Comparison of ENCODE assay signal across 10 cellular contexts in genomic region chr12:79451988-79452387, GRCh38.
DNase-seq lines count a peak whose midpoint lies in the region; ATAC-seq, FAIRE-seq and TF ChIP-seq lines count a peak whose summit lies in the region.
"Had no signal": no experiment of that assay in that cellular context is flagged by ENCODE, and none has a peak within 500 bp of the region (broad histone marks: within the 10 kb centered on the region; RNA-seq: fewer than 3 reads in every experiment).

No MANE protein-coding gene starts in this region.

- no peak for TF ChIP-seq CTCF in endothelial cell of umbilical vein (IDR thresholded peaks at IDR 0.05; ENCODE audit: extremely low read depth in 1 of 2, insufficient read depth in 1 of 2, low read depth in 1 of 2, low read length in 2 of 2)
- no peak for TF ChIP-seq CTCF in mesothelial cell of epicardium (IDR thresholded peaks at IDR 0.05; ENCODE audit: unreplicated experiment)

- H3K9me1 ChIP-seq in endothelial cell of umbilical vein (replicated peaks; ENCODE audit: control insufficient read depth, extremely low read depth, insufficient read depth, low read length): no peaks in the 10 kb centered on the region

- dilution Hi-C loops in endothelial cell of umbilical vein (cut with MboI; ENCODE audit: extremely low pct_ligation_motif_present, low sequenced_read_pairs): no loop called here

- peak overlapping the region; percentile 27 for H3K9ac ChIP-seq in endothelial cell of umbilical vein (replicated peaks; ENCODE audit: extremely low read depth, insufficient read depth, low read length)

- no peak for TF ChIP-seq POLR2A in endothelial cell of umbilical vein (IDR thresholded peaks at IDR 0.05; ENCODE audit: low read depth, low read length)

- CTCF ChIA-PET in endothelial cell of umbilical vein (lab: Charles Lee): interaction anchor here (0.9 to 1.7 kb wide), 5 partner anchors 25 to 735 kb away, joined by 3 to 15 read pairs (median 3); no protein-coding TSS in a partner anchor

- POLR2A ChIA-PET in endothelial cell of umbilical vein (lab: Charles Lee): interaction anchor here (1.0 to 1.2 kb wide), 2 partner anchors 32 to 239 kb away, joined by 3 read pairs; partner anchors contain the start of gene PAWR

- no peaks in the 10 kb centered on the region for H3K36me3 Mint-ChIP-seq in mesothelial cell of epicardium
- H3K36me3 Mint-ChIP-seq in stimulated activated naive B cell treated with anti-CD40 and anti-IgM and Interleukin-4, amounts not matched to agents 10 μg/mL and 1 μg/mL and 100 μg/mL, for 72 hours: no peaks in the 10 kb centered on the region

- H3K79me2 ChIP-seq in endothelial cell of umbilical vein (ENCODE audit: control insufficient read depth, insufficient read depth, low read length): no peaks in the 10 kb centered on the region

- peak; percentile 91 for FAIRE-seq in endothelial cell of umbilical vein (lab: Jason Lieb, UNC)

- H3K27ac ChIP-seq in endothelial cell of umbilical vein (ENCODE audit: insufficient read depth, low read depth, low read length) (peak overlapping the region; percentile 79), aorta (ENCODE audit: low read depth in 1 of 2, low read length in 2 of 2) (peak overlapping the region in 1 of 2 donors; percentile 12)

- H3K9me3 Mint-ChIP-seq in mesothelial cell of epicardium: no peaks in the 10 kb centered on the region
- H3K9me3 Mint-ChIP-seq in stimulated activated naive B cell treated with anti-CD40 and anti-IgM and Interleukin-4, amounts not matched to agents 10 μg/mL and 1 μg/mL and 100 μg/mL, for 72 hours: no peaks in the 10 kb centered on the region

- no TSS peak for BruUV-seq in endothelial cell of umbilical vein (replicated peaks; lab: Mats Ljungman, UMichigan)

- H3K4me1 ChIP-seq in endothelial cell of umbilical vein (ENCODE audit: control insufficient read depth, extremely low read depth, insufficient read depth, low read length) (peaks cover 44% of the 10 kb centered on the region), aorta (ENCODE audit: control insufficient read depth in 1 of 2, insufficient read depth in 2 of 2, low read length in 2 of 2) (peaks cover 0 to 3% of the 10 kb centered on the region in 2 donors)

- H3K4me3 Mint-ChIP-seq in mesothelial cell of epicardium: no peak overlapping the region
- H3K4me3 Mint-ChIP-seq in stimulated activated naive B cell treated with anti-CD40 and anti-IgM and Interleukin-4, amounts not matched to agents 10 μg/mL and 1 μg/mL and 100 μg/mL, for 72 hours: no peak overlapping the region
- H3K4me3 Mint-ChIP-seq: B cell had no signal

- DNase-seq in Right ventricle myocardium inferior (ENCODE audit: missing footprints) (peak; percentile 71), cardiac septum (ENCODE audit: low spot score) (no peak), endothelial cell of umbilical vein (ENCODE audit: low read depth, low spot score) (peak; percentile 99), mesothelial cell of epicardium (ENCODE audit: low spot score in 2 of 2, unreplicated experiment in 2 of 2) (no peak), aorta (peak in 1 of 2 donors; percentile 70), UCSD-AML1 (lab: John Stamatoyannopoulos, UW; ENCODE audit: unreplicated experiment) (no peak)
- DNase-seq in stimulated activated naive B cell treated with anti-CD40 and anti-IgM and Interleukin-4, amounts not matched to agents 10 μg/mL and 1 μg/mL and 100 μg/mL, for 72 hours: no peak
- DNase-seq: activated CD4-positive, alpha-beta T cell treated with anti-CD3 and anti-CD28 coated beads, Interleukin-2, amount 50 U/mL, for 1 hour had no signal

- H2AFZ ChIP-seq in endothelial cell of umbilical vein (ENCODE audit: low read depth, low read length): no peak overlapping the region

- no peak overlapping the region for H3K4me3 ChIP-seq in endothelial cell of umbilical vein (replicated peaks in 1 of 3; ENCODE audit: insufficient read depth in 1 of 3, low read depth in 1 of 3, low read length in 3 of 3)
- peak overlapping the region in 1 of 2 donors; percentile 6 for H3K4me3 ChIP-seq in aorta (ENCODE audit: low read length in 2 of 2)

- H3K36me3 ChIP-seq in endothelial cell of umbilical vein (ENCODE audit: control insufficient read depth in 2 of 2, extremely low read depth in 1 of 2, insufficient read depth in 2 of 2, low read length in 2 of 2) (no peaks in the 10 kb centered on the region), aorta (ENCODE audit: control insufficient read depth in 1 of 2, insufficient read depth in 2 of 2, low read length in 1 of 2) (no peaks in the 10 kb centered on the region)

- H3K9me3 ChIP-seq in endothelial cell of umbilical vein (replicated peaks; ENCODE audit: control insufficient read depth, insufficient read depth, low read length) (no peaks in the 10 kb centered on the region), aorta (ENCODE audit: control insufficient read depth, low read length) (no peaks in the 10 kb centered on the region)

- peak overlapping the region; percentile 83 for H3K27ac Mint-ChIP-seq in mesothelial cell of epicardium
- no peak overlapping the region for H3K27ac Mint-ChIP-seq in stimulated activated naive B cell treated with anti-CD40 and anti-IgM and Interleukin-4, amounts not matched to agents 10 μg/mL and 1 μg/mL and 100 μg/mL, for 72 hours
- H3K27ac Mint-ChIP-seq: B cell had no signal

- ATAC-seq in Right ventricle myocardium inferior (peak; percentile 87), aorta (ENCODE audit: low FRiP score) (peak; percentile 77), HG02623 (IDR thresholded peaks at IDR 0.05; ENCODE audit: unreplicated experiment) (no peak)
- ATAC-seq in stimulated activated naive B cell treated with anti-CD40 and anti-IgM and Interleukin-4, amounts not matched to agents 10 μg/mL and 1 μg/mL and 100 μg/mL, for 72 hours (replicated peaks): no peak

- H3K4me2 ChIP-seq in endothelial cell of umbilical vein (ENCODE audit: insufficient read depth, low read length): peak overlapping the region; percentile 43

- H3K4me1 Mint-ChIP-seq in mesothelial cell of epicardium: peaks cover 42% of the 10 kb centered on the region
- H3K4me1 Mint-ChIP-seq in stimulated activated naive B cell treated with anti-CD40 and anti-IgM and Interleukin-4, amounts not matched to agents 10 μg/mL and 1 μg/mL and 100 μg/mL, for 72 hours: no peaks in the 10 kb centered on the region
- H3K4me1 Mint-ChIP-seq: B cell had no signal

- intact Hi-C loops in Right ventricle myocardium inferior (cut with DNase I): no loop called here
- intact Hi-C loops in cardiac septum (cut with DNase I): no loop called here
- intact Hi-C loops in endothelial cell of umbilical vein (cut with micrococcal nuclease): loop anchor here (1.0 to 5.0 kb wide), 2 partner anchors 32 to 70 kb away; no protein-coding TSS in a partner anchor
- intact Hi-C loops in aorta (cut with DNase I): no loop called here

- no peaks in the 10 kb centered on the region for H3K27me3 ChIP-seq in endothelial cell of umbilical vein (ENCODE audit: control insufficient read depth in 2 of 2, insufficient read depth in 2 of 2, low read length in 2 of 2)
- no peaks in the 10 kb centered on the region for H3K27me3 ChIP-seq in aorta (ENCODE audit: control insufficient read depth in 1 of 2, insufficient read depth in 2 of 2, low read length in 1 of 2)

- no peaks in the 10 kb centered on the region for H4K20me1 ChIP-seq in endothelial cell of umbilical vein (replicated peaks; ENCODE audit: control insufficient read depth, extremely low read depth, insufficient read depth, low read length)

- no peaks in the 10 kb centered on the region for H3K27me3 Mint-ChIP-seq in mesothelial cell of epicardium (ENCODE audit: low read depth)
- no peaks in the 10 kb centered on the region for H3K27me3 Mint-ChIP-seq in stimulated activated naive B cell treated with anti-CD40 and anti-IgM and Interleukin-4, amounts not matched to agents 10 μg/mL and 1 μg/mL and 100 μg/mL, for 72 hours
- H3K27me3 Mint-ChIP-seq: B cell had no signal

- WGBS in aorta, 2 donors: 6% methylated on average over 6 of the region's 6 CpGs

TF ChIP-seq in endothelial cell of umbilical vein, 7 proteins besides CTCF, POLR2A, EP300 and RAD21:
- peak; percentile 38 for TF ChIP-seq GATA2 (IDR thresholded peaks at IDR 0.05; ENCODE audit: insufficient read depth, insufficient read length, low read depth, low read length)
- peak; percentile 85 for TF ChIP-seq POLR2AphosphoS5 (IDR thresholded peaks at IDR 0.05; ENCODE audit: insufficient read depth, low read depth, low read length)
- peak; percentile 93 for TF ChIP-seq MAX (IDR thresholded peaks at IDR 0.05; ENCODE audit: insufficient read depth, insufficient read length)
- TF ChIP-seq MYC (IDR thresholded peaks at IDR 0.05; ENCODE audit: low read depth, low read length): peak; percentile 97
- peak; percentile 69 for TF ChIP-seq JUN (IDR thresholded peaks at IDR 0.05; ENCODE audit: borderline replicate concordance, insufficient read depth, insufficient read length, low read depth)
- TF ChIP-seq EZH2 (IDR thresholded peaks at IDR 0.05; ENCODE audit: borderline replicate concordance, low read depth, low read length, severe bottlenecking): no peak
- peak; percentile 89 for TF ChIP-seq FOS (IDR thresholded peaks at IDR 0.05; ENCODE audit: borderline replicate concordance, insufficient read depth, low read length)

Comparison
In these comparisons a context has a peak if more than half of its experiments do, and no peak if none do; other contexts are left out.
1. DNase-seq: peak in Right ventricle myocardium inferior (single experiment) and endothelial cell of umbilical vein (single experiment); none in cardiac septum (single experiment), mesothelial cell of epicardium (0 of 2), stimulated activated naive B cell treated with anti-CD40 and anti-IgM and Interleukin-4, amounts not matched to agents 10 μg/mL and 1 μg/mL and 100 μg/mL, for 72 hours (single experiment) and UCSD-AML1 (single experiment).
2. ATAC-seq: peak in Right ventricle myocardium inferior (single experiment) and aorta (single experiment); none in HG02623 (single experiment) and stimulated activated naive B cell treated with anti-CD40 and anti-IgM and Interleukin-4, amounts not matched to agents 10 μg/mL and 1 μg/mL and 100 μg/mL, for 72 hours (0 of 2).